In the genomic region with DNA sequence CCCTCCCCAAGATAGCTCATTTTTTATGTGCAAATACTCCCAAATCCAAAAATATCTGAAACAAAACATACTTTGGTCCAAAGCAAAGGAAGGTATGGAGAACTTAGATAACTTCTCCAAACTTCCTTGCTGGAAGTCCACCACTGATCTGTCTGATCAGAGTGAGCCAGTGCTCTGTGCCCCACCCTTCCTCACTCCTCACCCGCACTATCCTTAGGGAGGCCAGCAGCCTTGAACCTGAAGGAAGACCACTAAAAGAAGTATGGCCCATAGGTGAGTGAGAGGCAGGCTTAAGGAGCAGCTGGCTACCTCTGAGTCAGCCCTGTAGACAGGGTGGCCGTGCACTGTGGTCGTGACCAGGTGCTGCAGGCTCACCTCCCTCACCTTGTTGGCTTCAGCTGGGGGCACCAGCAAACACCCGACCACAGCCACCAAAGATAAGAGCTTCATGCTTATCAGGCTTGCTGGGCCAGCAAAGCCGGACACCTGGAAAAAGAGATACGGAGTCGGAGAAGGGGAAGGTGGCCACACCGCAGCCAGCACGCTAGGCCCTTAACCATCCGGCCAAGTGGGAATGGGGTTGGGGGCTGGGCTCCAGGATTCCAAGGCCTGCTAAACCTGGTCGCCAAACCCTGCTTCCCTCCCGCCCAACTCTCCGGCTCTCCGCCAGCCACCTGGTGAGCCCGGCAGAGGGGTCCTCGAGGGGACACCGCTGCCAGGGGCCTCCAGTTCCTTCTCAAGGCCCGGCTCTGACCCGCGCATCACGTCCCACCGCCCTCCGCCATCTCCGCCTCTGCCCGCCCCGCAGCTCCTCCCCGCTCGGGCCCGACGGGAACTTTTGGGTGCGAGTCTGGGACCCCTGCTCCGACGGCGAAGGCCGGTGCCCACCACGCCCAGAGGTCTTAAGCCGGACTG, we compare ENCODE assay signal across 1 cellular context.
TF ChIP-seq lines count a peak whose summit lies in the region.

No MANE protein-coding gene starts in this region.

TF ChIP-seq in HepG2, 621 proteins besides CTCF, POLR2A, EP300 and RAD21 (continued from another document and continues in another):
- TF ChIP-seq, protein P1, sequence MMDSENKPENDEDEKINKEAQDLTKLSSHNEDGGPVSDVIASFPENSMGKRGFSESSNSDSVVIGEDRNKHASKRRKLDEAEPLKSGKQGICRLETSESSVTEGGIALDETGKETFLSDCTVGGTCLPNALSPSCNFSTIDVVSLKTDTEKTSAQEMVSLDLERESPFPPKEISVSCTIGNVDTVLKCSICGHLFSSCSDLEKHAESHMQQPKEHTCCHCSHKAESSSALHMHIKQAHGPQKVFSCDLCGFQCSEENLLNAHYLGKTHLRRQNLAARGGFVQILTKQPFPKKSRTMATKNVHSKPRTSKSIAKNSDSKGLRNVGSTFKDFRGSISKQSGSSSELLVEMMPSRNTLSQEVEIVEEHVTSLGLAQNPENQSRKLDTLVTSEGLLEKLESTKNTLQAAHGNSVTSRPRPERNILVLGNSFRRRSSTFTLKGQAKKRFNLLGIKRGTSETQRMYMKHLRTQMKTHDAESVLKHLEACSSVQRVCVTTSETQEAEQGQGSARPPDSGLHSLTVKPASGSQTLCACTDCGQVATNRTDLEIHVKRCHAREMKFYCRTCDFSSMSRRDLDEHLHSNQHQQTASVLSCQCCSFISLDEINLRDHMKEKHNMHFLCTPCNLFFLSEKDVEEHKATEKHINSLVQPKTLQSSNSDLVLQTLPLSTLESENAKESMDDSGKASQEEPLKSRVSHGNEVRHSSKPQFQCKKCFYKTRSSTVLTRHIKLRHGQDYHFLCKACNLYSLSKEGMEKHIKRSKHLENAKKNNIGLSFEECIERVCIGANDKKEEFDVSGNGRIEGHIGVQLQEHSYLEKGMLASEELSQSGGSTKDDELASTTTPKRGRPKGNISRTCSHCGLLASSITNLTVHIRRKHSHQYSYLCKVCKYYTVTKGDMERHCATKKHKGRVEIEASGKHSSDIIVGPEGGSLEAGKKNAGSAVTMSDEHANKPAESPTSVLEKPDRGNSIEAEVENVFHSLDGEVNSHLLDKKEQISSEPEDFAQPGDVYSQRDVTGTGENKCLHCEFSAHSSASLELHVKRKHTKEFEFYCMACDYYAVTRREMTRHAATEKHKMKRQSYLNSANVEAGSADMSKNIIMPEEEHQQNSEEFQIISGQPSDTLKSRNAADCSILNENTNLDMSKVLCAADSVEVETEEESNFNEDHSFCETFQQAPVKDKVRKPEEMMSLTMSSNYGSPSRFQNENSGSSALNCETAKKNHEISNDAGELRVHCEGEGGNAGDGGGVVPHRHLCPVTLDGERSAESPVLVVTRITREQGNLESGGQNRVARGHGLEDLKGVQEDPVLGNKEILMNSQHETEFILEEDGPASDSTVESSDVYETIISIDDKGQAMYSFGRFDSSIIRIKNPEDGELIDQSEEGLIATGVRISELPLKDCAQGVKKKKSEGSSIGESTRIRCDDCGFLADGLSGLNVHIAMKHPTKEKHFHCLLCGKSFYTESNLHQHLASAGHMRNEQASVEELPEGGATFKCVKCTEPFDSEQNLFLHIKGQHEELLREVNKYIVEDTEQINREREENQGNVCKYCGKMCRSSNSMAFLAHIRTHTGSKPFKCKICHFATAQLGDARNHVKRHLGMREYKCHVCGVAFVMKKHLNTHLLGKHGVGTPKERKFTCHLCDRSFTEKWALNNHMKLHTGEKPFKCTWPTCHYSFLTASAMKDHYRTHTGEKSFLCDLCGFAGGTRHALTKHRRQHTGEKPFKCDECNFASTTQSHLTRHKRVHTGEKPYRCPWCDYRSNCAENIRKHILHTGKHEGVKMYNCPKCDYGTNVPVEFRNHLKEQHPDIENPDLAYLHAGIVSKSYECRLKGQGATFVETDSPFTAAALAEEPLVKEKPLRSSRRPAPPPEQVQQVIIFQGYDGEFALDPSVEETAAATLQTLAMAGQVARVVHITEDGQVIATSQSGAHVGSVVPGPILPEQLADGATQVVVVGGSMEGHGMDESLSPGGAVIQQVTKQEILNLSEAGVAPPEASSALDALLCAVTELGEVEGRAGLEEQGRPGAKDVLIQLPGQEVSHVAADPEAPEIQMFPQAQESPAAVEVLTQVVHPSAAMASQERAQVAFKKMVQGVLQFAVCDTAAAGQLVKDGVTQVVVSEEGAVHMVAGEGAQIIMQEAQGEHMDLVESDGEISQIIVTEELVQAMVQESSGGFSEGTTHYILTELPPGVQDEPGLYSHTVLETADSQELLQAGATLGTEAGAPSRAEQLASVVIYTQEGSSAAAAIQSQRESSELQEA (CRISPR knock-in tag; IDR thresholded peaks at IDR 0.05; ENCODE audit: not compliant biosample characterization): peak; percentile 54
- TF ChIP-seq ZNF296 (CRISPR knock-in tag; conservative IDR thresholded peaks at IDR 0.05): peak; percentile 68; the same call in 1 of the 2 replicates
- TF ChIP-seq, protein P2, sequence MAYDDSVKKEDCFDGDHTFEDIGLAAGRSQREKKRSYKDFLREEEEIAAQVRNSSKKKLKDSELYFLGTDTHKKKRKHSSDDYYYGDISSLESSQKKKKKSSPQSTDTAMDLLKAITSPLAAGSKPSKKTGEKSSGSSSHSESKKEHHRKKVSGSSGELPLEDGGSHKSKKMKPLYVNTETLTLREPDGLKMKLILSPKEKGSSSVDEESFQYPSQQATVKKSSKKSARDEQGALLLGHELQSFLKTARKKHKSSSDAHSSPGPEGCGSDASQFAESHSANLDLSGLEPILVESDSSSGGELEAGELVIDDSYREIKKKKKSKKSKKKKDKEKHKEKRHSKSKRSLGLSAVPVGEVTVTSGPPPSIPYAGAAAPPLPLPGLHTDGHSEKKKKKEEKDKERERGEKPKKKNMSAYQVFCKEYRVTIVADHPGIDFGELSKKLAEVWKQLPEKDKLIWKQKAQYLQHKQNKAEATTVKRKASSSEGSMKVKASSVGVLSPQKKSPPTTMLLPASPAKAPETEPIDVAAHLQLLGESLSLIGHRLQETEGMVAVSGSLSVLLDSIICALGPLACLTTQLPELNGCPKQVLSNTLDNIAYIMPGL (CRISPR knock-in tag; IDR thresholded peaks at IDR 0.05; ENCODE audit: borderline replicate concordance in 1 of 2, low read depth in 1 of 2): peak in 1 of 2 experiments; percentile 58; a peak in 1 of 4 replicates
- peak; percentile 48; the same call in 1 of the 2 replicates for TF ChIP-seq TBX2 (CRISPR knock-in tag; IDR thresholded peaks at IDR 0.05; ENCODE audit: borderline replicate concordance)
- 0 out of 2 replicates have a peak, but pooled peaks have one; percentile 19 for TF ChIP-seq ZNF138 (CRISPR knock-in tag; IDR thresholded peaks at IDR 0.05; ENCODE audit: low read depth)
- TF ChIP-seq HOXD1 (CRISPR knock-in tag; IDR thresholded peaks at IDR 0.05): 0 out of 2 replicates have a peak, but pooled peaks have one; percentile 9
- peak; percentile 49; the same call in 1 of the 2 replicates for TF ChIP-seq ZNF256 (CRISPR knock-in tag; conservative IDR thresholded peaks at IDR 0.05)
- TF ChIP-seq, protein P3, sequence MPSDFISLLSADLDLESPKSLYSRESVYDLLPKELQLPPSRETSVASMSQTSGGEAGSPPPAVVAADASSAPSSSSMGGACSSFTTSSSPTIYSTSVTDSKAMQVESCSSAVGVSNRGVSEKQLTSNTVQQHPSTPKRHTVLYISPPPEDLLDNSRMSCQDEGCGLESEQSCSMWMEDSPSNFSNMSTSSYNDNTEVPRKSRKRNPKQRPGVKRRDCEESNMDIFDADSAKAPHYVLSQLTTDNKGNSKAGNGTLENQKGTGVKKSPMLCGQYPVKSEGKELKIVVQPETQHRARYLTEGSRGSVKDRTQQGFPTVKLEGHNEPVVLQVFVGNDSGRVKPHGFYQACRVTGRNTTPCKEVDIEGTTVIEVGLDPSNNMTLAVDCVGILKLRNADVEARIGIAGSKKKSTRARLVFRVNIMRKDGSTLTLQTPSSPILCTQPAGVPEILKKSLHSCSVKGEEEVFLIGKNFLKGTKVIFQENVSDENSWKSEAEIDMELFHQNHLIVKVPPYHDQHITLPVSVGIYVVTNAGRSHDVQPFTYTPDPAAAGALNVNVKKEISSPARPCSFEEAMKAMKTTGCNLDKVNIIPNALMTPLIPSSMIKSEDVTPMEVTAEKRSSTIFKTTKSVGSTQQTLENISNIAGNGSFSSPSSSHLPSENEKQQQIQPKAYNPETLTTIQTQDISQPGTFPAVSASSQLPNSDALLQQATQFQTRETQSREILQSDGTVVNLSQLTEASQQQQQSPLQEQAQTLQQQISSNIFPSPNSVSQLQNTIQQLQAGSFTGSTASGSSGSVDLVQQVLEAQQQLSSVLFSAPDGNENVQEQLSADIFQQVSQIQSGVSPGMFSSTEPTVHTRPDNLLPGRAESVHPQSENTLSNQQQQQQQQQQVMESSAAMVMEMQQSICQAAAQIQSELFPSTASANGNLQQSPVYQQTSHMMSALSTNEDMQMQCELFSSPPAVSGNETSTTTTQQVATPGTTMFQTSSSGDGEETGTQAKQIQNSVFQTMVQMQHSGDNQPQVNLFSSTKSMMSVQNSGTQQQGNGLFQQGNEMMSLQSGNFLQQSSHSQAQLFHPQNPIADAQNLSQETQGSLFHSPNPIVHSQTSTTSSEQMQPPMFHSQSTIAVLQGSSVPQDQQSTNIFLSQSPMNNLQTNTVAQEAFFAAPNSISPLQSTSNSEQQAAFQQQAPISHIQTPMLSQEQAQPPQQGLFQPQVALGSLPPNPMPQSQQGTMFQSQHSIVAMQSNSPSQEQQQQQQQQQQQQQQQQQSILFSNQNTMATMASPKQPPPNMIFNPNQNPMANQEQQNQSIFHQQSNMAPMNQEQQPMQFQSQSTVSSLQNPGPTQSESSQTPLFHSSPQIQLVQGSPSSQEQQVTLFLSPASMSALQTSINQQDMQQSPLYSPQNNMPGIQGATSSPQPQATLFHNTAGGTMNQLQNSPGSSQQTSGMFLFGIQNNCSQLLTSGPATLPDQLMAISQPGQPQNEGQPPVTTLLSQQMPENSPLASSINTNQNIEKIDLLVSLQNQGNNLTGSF (CRISPR knock-in tag; IDR thresholded peaks at IDR 0.05): 0 out of 2 replicates have a peak, but pooled peaks have one; percentile 23
- TF ChIP-seq, protein P4, sequence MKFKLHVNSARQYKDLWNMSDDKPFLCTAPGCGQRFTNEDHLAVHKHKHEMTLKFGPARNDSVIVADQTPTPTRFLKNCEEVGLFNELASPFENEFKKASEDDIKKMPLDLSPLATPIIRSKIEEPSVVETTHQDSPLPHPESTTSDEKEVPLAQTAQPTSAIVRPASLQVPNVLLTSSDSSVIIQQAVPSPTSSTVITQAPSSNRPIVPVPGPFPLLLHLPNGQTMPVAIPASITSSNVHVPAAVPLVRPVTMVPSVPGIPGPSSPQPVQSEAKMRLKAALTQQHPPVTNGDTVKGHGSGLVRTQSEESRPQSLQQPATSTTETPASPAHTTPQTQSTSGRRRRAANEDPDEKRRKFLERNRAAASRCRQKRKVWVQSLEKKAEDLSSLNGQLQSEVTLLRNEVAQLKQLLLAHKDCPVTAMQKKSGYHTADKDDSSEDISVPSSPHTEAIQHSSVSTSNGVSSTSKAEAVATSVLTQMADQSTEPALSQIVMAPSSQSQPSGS (CRISPR knock-in tag; IDR thresholded peaks at IDR 0.05): no peak
- TF ChIP-seq, protein P5, sequence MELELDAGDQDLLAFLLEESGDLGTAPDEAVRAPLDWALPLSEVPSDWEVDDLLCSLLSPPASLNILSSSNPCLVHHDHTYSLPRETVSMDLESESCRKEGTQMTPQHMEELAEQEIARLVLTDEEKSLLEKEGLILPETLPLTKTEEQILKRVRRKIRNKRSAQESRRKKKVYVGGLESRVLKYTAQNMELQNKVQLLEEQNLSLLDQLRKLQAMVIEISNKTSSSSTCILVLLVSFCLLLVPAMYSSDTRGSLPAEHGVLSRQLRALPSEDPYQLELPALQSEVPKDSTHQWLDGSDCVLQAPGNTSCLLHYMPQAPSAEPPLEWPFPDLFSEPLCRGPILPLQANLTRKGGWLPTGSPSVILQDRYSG (CRISPR knock-in tag; IDR thresholded peaks at IDR 0.05): no peak
- TF ChIP-seq, protein P6, sequence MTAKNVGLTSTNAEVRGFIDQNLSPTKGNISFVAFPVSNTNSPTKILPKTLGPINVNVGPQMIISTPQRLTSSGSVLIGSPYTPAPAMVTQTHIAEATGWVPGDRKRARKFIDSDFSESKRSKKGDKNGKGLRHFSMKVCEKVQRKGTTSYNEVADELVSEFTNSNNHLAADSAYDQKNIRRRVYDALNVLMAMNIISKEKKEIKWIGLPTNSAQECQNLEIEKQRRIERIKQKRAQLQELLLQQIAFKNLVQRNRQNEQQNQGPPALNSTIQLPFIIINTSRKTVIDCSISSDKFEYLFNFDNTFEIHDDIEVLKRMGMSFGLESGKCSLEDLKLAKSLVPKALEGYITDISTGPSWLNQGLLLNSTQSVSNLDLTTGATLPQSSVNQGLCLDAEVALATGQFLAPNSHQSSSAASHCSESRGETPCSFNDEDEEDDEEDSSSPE (CRISPR knock-in tag; IDR thresholded peaks at IDR 0.05): 0 out of 2 replicates have a peak, but pooled peaks have one; percentile 1
- TF ChIP-seq, protein P7, sequence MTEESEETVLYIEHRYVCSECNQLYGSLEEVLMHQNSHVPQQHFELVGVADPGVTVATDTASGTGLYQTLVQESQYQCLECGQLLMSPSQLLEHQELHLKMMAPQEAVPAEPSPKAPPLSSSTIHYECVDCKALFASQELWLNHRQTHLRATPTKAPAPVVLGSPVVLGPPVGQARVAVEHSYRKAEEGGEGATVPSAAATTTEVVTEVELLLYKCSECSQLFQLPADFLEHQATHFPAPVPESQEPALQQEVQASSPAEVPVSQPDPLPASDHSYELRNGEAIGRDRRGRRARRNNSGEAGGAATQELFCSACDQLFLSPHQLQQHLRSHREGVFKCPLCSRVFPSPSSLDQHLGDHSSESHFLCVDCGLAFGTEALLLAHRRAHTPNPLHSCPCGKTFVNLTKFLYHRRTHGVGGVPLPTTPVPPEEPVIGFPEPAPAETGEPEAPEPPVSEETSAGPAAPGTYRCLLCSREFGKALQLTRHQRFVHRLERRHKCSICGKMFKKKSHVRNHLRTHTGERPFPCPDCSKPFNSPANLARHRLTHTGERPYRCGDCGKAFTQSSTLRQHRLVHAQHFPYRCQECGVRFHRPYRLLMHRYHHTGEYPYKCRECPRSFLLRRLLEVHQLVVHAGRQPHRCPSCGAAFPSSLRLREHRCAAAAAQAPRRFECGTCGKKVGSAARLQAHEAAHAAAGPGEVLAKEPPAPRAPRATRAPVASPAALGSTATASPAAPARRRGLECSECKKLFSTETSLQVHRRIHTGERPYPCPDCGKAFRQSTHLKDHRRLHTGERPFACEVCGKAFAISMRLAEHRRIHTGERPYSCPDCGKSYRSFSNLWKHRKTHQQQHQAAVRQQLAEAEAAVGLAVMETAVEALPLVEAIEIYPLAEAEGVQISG (CRISPR knock-in tag; IDR thresholded peaks at IDR 0.05): peak; percentile 36; the same call in 1 of the 2 replicates
- peak; percentile 73 for TF ChIP-seq RBFOX2 (IDR thresholded peaks at IDR 0.05; ENCODE audit: low read depth, low read length)
- peak; percentile 52 for TF ChIP-seq RBM39 (IDR thresholded peaks at IDR 0.05; ENCODE audit: low read depth, low read length, poor library complexity, severe bottlenecking)
- TF ChIP-seq ZC3H13 (CRISPR knock-in tag; IDR thresholded peaks at IDR 0.05): no peak
- peak; percentile 69 for TF ChIP-seq HOXA3 (CRISPR knock-in tag; IDR thresholded peaks at IDR 0.05)
- TF ChIP-seq NFKB2 (CRISPR knock-in tag; IDR thresholded peaks at IDR 0.05; ENCODE audit: borderline replicate concordance): peak; percentile 46; the same call in 1 of the 2 replicates
- TF ChIP-seq KDM2A (CRISPR knock-in tag; IDR thresholded peaks at IDR 0.05; ENCODE audit: borderline replicate concordance, low read depth): 0 out of 2 replicates have a peak, but pooled peaks have one; percentile 37
- peak; percentile 5; the same call in 1 of the 2 replicates for TF ChIP-seq TAF1 (CRISPR knock-in tag; IDR thresholded peaks at IDR 0.05)
- TF ChIP-seq, protein P8, sequence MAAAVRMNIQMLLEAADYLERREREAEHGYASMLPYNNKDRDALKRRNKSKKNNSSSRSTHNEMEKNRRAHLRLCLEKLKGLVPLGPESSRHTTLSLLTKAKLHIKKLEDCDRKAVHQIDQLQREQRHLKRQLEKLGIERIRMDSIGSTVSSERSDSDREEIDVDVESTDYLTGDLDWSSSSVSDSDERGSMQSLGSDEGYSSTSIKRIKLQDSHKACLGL (CRISPR knock-in tag; IDR thresholded peaks at IDR 0.05): no peak; the same call in 1 of the 2 replicates
